Comparison of ENCODE assay signal across 10 cellular contexts in genomic region chr15:64502537-64502936, GRCh38.
A peak's percentile ranks its signal among the peaks of the same experiment; 100 is the strongest.
DNase-seq lines count a peak whose midpoint lies in the region; ATAC-seq and TF ChIP-seq lines count a peak whose summit lies in the region.
"Had no signal": no experiment of that assay in that cellular context is flagged by ENCODE, and none has a peak within 500 bp of the region (broad histone marks: within the 10 kb centered on the region; RNA-seq: fewer than 3 reads in every experiment).

No MANE protein-coding gene starts in this region.

- peak overlapping the region; percentile 80 for H3K27ac ChIP-seq in WERI-Rb-1
- H3K27ac ChIP-seq: PC-9 had no signal

- peaks cover 50% of the 10 kb centered on the region for H3K36me3 Mint-ChIP-seq in T-helper 2 cell treated with Interferon-gamma antibody and Interleukin-4, amounts not matched to agents 5 μg/mL and 100 μg/mL, for 36 hours (ENCODE audit: low read depth)
- H3K36me3 Mint-ChIP-seq in stimulated activated memory B cell treated with anti-CD40 and anti-IgM and Interleukin-4, amounts not matched to agents 10 μg/mL and 1 μg/mL and 100 μg/mL, for 72 hours: peaks cover 25% of the 10 kb centered on the region

- H3K4me3 Mint-ChIP-seq in T-helper 2 cell treated with Interferon-gamma antibody and Interleukin-4, amounts not matched to agents 5 μg/mL and 100 μg/mL, for 36 hours: peak overlapping the region; percentile 31
- no peak overlapping the region for H3K4me3 Mint-ChIP-seq in stimulated activated memory B cell treated with anti-CD40 and anti-IgM and Interleukin-4, amounts not matched to agents 10 μg/mL and 1 μg/mL and 100 μg/mL, for 72 hours

- TF ChIP-seq CTCF in WERI-Rb-1 (IDR thresholded peaks at IDR 0.05; ENCODE audit: low read depth, low read length) (no peak), fibroblast of pulmonary artery (IDR thresholded peaks at IDR 0.05; ENCODE audit: low read length, missing control alignments) (no peak)

- H3K36me3 ChIP-seq in WERI-Rb-1: peaks cover 67% of the 10 kb centered on the region

- DNase-seq in T-helper 2 cell treated with Interferon-gamma antibody and Interleukin-4, amounts not matched to agents 5 μg/mL and 100 μg/mL, for 36 hours (ENCODE audit: low spot score): no peak
- DNase-seq in T-helper 2 cell (no peak), WERI-Rb-1 (no peak), fibroblast of pulmonary artery (ENCODE audit: low read depth) (peak; percentile 21), NOMO-1 treated with dmso at 0.1 percent for 144 hours (lab: John Stamatoyannopoulos, UW; ENCODE audit: unreplicated experiment) (no peak), epidermal melanocyte (ENCODE audit: insufficient read length, low spot score) (no peak)
- DNase-seq: foreskin melanocyte, PC-9 had no signal

- H3K27me3 Mint-ChIP-seq in T-helper 2 cell treated with Interferon-gamma antibody and Interleukin-4, amounts not matched to agents 5 μg/mL and 100 μg/mL, for 36 hours (ENCODE audit: low read depth): no peaks in the 10 kb centered on the region
- H3K27me3 Mint-ChIP-seq in stimulated activated memory B cell treated with anti-CD40 and anti-IgM and Interleukin-4, amounts not matched to agents 10 μg/mL and 1 μg/mL and 100 μg/mL, for 72 hours: no peaks in the 10 kb centered on the region

- H3K4me3 ChIP-seq in WERI-Rb-1 (ENCODE audit: low read depth, low read length) (no peak overlapping the region), fibroblast of pulmonary artery (replicated peaks; ENCODE audit: low read depth, low read length) (no peak overlapping the region)
- H3K4me3 ChIP-seq: PC-9 had no signal

- no peak for ATAC-seq in stimulated activated memory B cell treated with anti-CD40 and anti-IgM and Interleukin-4, amounts not matched to agents 10 μg/mL and 1 μg/mL and 100 μg/mL, for 72 hours
- ATAC-seq in HG03196 (IDR thresholded peaks at IDR 0.05; ENCODE audit: unreplicated experiment): no peak

- H3K4me1 Mint-ChIP-seq in T-helper 2 cell treated with Interferon-gamma antibody and Interleukin-4, amounts not matched to agents 5 μg/mL and 100 μg/mL, for 36 hours (ENCODE audit: low read depth): peaks cover 54% of the 10 kb centered on the region
- H3K4me1 Mint-ChIP-seq in stimulated activated memory B cell treated with anti-CD40 and anti-IgM and Interleukin-4, amounts not matched to agents 10 μg/mL and 1 μg/mL and 100 μg/mL, for 72 hours: peaks cover 51% of the 10 kb centered on the region

- peak overlapping the region; percentile 68 for H3K27ac Mint-ChIP-seq in T-helper 2 cell treated with Interferon-gamma antibody and Interleukin-4, amounts not matched to agents 5 μg/mL and 100 μg/mL, for 36 hours
- H3K27ac Mint-ChIP-seq in stimulated activated memory B cell treated with anti-CD40 and anti-IgM and Interleukin-4, amounts not matched to agents 10 μg/mL and 1 μg/mL and 100 μg/mL, for 72 hours: peak overlapping the region; percentile 20

- H3K9me3 Mint-ChIP-seq in T-helper 2 cell treated with Interferon-gamma antibody and Interleukin-4, amounts not matched to agents 5 μg/mL and 100 μg/mL, for 36 hours: no peaks in the 10 kb centered on the region
- no peaks in the 10 kb centered on the region for H3K9me3 Mint-ChIP-seq in stimulated activated memory B cell treated with anti-CD40 and anti-IgM and Interleukin-4, amounts not matched to agents 10 μg/mL and 1 μg/mL and 100 μg/mL, for 72 hours

- no peaks in the 10 kb centered on the region for H3K9me3 ChIP-seq in WERI-Rb-1 (ENCODE audit: severe bottlenecking)

- no peaks in the 10 kb centered on the region for H3K27me3 ChIP-seq in WERI-Rb-1 (ENCODE audit: insufficient read depth, low read depth, severe bottlenecking)
